In genomic region chr1:207007352-207008033, GRCh38 we compare ENCODE assay signal across 13 cellular contexts. TPM values are rescaled to one million over a fixed set of nuclear protein-coding genes. Genes with fewer than 3 reads are reported as not detected.
DNase-seq lines count a peak whose midpoint lies in the region; TF ChIP-seq lines count a peak whose summit lies in the region.
"Had no signal": no experiment of that assay in that cellular context is flagged by ENCODE, and none has a peak within 500 bp of the region (broad histone marks: within the 10 kb centered on the region; RNA-seq: fewer than 3 reads in every experiment).

No MANE protein-coding gene starts in this region.

- in situ Hi-C loops in ACHN (cut with HindIII; ENCODE audit: low pct_ligation_motif_present, low pct_unique_long_range_greater_than_20kb, low sequenced_read_pairs), result no loop called here

- H3K36me3 ChIP-seq in mesodermal cell (ENCODE audit: control insufficient read depth, insufficient read depth, low read length), result no peaks in the 10 kb centered on the region
- no peaks in the 10 kb centered on the region for H3K36me3 ChIP-seq in Peyer's patch
- H3K36me3 ChIP-seq: BLaER1 treated with 17β-estradiol and CSF1 and Interleukin-3, amounts not matched to agents 10 nM and 100 nM had no signal

- H3K4me1 ChIP-seq in mesodermal cell (ENCODE audit: control insufficient read depth, insufficient read depth, low read length, poor library complexity, severe bottlenecking), result peaks cover 25% of the 10 kb centered on the region
- peaks cover 0 to 24% (median 6%) of the 10 kb centered on the region in 4 donors for H3K4me1 ChIP-seq in Peyer's patch
- H3K4me1 ChIP-seq: BLaER1 treated with 17β-estradiol and CSF1 and Interleukin-3, amounts not matched to agents 10 nM and 100 nM had no signal

- H3K4me3 ChIP-seq in mesodermal cell (ENCODE audit: extremely low read depth, insufficient read depth, low read length, poor library complexity, severe bottlenecking) (no peak overlapping the region), Peyer's patch (no peak overlapping the region)
- H3K4me3 ChIP-seq: BLaER1 treated with 17β-estradiol and CSF1 and Interleukin-3, amounts not matched to agents 10 nM and 100 nM had no signal

- TF ChIP-seq CTCF in Peyer's patch (IDR thresholded peaks at IDR 0.05), result no peak

- DNase-seq in ACHN (peak; percentile 98), LoVo (ENCODE audit: low spot score) (peak; percentile 93), dedifferentiated amniotic fluid mesenchymal stem cell (ENCODE audit: extremely low spot score) (peak; percentile 90), hypothalamus (lab: John Stamatoyannopoulos, UW) (no peak), Peyer's patch (no peak), NCI-H1105 treated with DMSO at 0.1 percent for 48 hours (lab: John Stamatoyannopoulos, UW) (no peak), cardiac septum (ENCODE audit: low spot score) (no peak)
- DNase-seq: activated CD4-positive, alpha-beta T cell treated with anti-CD3 and anti-CD28 coated beads, Interleukin-2, amount 10 ng/mL, durations not matched to agents 7 days and 5 days; amniotic stem cell; stimulated activated CD4-positive, alpha-beta T cell treated with anti-CD3 and anti-CD28 coated beads, Interleukin-15, amount 100 ng/mL, for 24 hours; substantia nigra had no signal

- intact Hi-C loops in cardiac septum (cut with DNase I), result no loop called here

- no peak for TF ChIP-seq POLR2A in Peyer's patch (IDR thresholded peaks at IDR 0.05)

- no peaks in the 10 kb centered on the region for H3K27me3 ChIP-seq in Peyer's patch
- H3K27me3 ChIP-seq: BLaER1 treated with 17β-estradiol and CSF1 and Interleukin-3, amounts not matched to agents 10 nM and 100 nM had no signal

- peak overlapping the region; percentile 92 for H3K27ac ChIP-seq in mesodermal cell (ENCODE audit: low read depth, low read length, severe bottlenecking)
- peak overlapping the region in 1 of 4 donors; percentile 21 for H3K27ac ChIP-seq in Peyer's patch
- H3K27ac ChIP-seq: BLaER1 treated with 17β-estradiol and CSF1 and Interleukin-3, amounts not matched to agents 10 nM and 100 nM had no signal

- 78 to 86% methylated on average over 1 to 2 of the region's 5 CpGs for WGBS in mesodermal cell (ENCODE audit: insufficient coverage in 2 of 2), 2 experiments

- H3K9me3 ChIP-seq in mesodermal cell (ENCODE audit: control insufficient read depth, low read length) (peaks cover 5% of the 10 kb centered on the region), Peyer's patch (no peaks in the 10 kb centered on the region)

RNA-seq across cellular contexts. Expression of gene C1orf116, which starts 25.1 kb away (rescaled TPM):
- 0.26 TPM for polyA plus RNA-seq in mesodermal cell (2013, experiment 1 of 2)
- polyA plus RNA-seq in mesodermal cell (2013, experiment 2 of 2), result 0.35 TPM
- 10 to 100 TPM in 3 of 4 donors, 1 to 10 TPM in 1; 4.1 to 72.3 (median 56.7) TPM for total RNA-seq in Peyer's patch
- total RNA-seq in cardiac septum, result 0.70 TPM
- total RNA-seq: activated CD4-positive, alpha-beta T cell treated with anti-CD3 and anti-CD28 coated beads, Interleukin-2, amount 10 ng/mL, durations not matched to agents 7 days and 5 days had no signal

RNA-seq across cellular contexts. Expression of gene FCAMR, which starts 37.2 kb away (rescaled TPM):
- not detected for polyA plus RNA-seq in mesodermal cell (2013, experiment 1 of 2)
- not detected for polyA plus RNA-seq in mesodermal cell (2013, experiment 2 of 2)
- total RNA-seq in Peyer's patch, result 1 to 10 TPM in 1 of 4 donors, under 1 TPM in 2, not detected in 1; 0.85 to 1.5 (median 0.88) TPM
- total RNA-seq in cardiac septum, result not detected
- total RNA-seq: activated CD4-positive, alpha-beta T cell treated with anti-CD3 and anti-CD28 coated beads, Interleukin-2, amount 10 ng/mL, durations not matched to agents 7 days and 5 days had no signal

RNA-seq across cellular contexts. Expression of gene YOD1, which starts 43.5 kb away (rescaled TPM):
- polyA plus RNA-seq in mesodermal cell (2013, experiment 1 of 2), result 11.7 TPM
- 9.9 TPM for polyA plus RNA-seq in mesodermal cell (2013, experiment 2 of 2)
- total RNA-seq in Peyer's patch (10 to 100 TPM in 2 of 4 donors, 1 to 10 TPM in 2; 7.4 to 12.7 (median 10.2) TPM), cardiac septum (7.2 TPM)

RNA-seq across cellular contexts. Expression of gene PFKFB2, which starts 45.6 kb away (rescaled TPM):
- 5.8 TPM for polyA plus RNA-seq in mesodermal cell (2013, experiment 1 of 2)
- 3.9 TPM for polyA plus RNA-seq in mesodermal cell (2013, experiment 2 of 2)
- total RNA-seq in Peyer's patch, result 100 to 1,000 TPM in 2 of 4 donors, 10 to 100 TPM in 2; 44.6 to 150 (median 116) TPM
- total RNA-seq in cardiac septum, result 49.9 TPM

Comparison
In these comparisons a context has a peak if more than half of its experiments do, and no peak if none do; other contexts are left out.
1. DNase-seq: peak in ACHN (single experiment), LoVo (single experiment) and dedifferentiated amniotic fluid mesenchymal stem cell (single experiment); none in hypothalamus (0 of 51), Peyer's patch (0 of 3), NCI-H1105 treated with DMSO at 0.1 percent for 48 hours (single experiment) and cardiac septum (single experiment).